ENCODE assay signal across 10 cellular contexts in genomic region chr12:510071-510825, GRCh38. TPM values are rescaled to one million over a fixed set of nuclear protein-coding genes. Genes with fewer than 3 reads are reported as not detected.
DNase-seq lines count a peak whose midpoint lies in the region; ATAC-seq and TF ChIP-seq lines count a peak whose summit lies in the region.
"Had no signal": no experiment of that assay in that cellular context is flagged by ENCODE, and none has a peak within 500 bp of the region (broad histone marks: within the 10 kb centered on the region; RNA-seq: fewer than 3 reads in every experiment).

No MANE protein-coding gene starts in this region.

- H3K27me3 Mint-ChIP-seq in neural crest cell (ENCODE audit: low read depth), result no peaks in the 10 kb centered on the region
- H3K27me3 Mint-ChIP-seq in stimulated activated naive B cell treated with anti-CD40 and anti-IgM and Interleukin-4, amounts not matched to agents 10 μg/mL and 1 μg/mL and 100 μg/mL, for 72 hours, result peaks cover 32 to 44% of the 10 kb centered on the region in 2 donors

- peak overlapping the region; percentile 75 to 83 for H3K27ac ChIP-seq in esophagus (ENCODE audit: low read depth in 2 of 2, low read length in 1 of 2)

- peaks cover 0 to 9% of the 10 kb centered on the region in 2 donors for H3K4me1 ChIP-seq in esophagus (ENCODE audit: control insufficient read depth in 2 of 2, insufficient read depth in 2 of 2, low read length in 1 of 2)

- H3K36me3 Mint-ChIP-seq in neural crest cell (ENCODE audit: low read depth), result peaks cover 4% of the 10 kb centered on the region
- H3K36me3 Mint-ChIP-seq in stimulated activated naive B cell treated with anti-CD40 and anti-IgM and Interleukin-4, amounts not matched to agents 10 μg/mL and 1 μg/mL and 100 μg/mL, for 72 hours, result no peaks in the 10 kb centered on the region
- H3K36me3 Mint-ChIP-seq: activated naive CD8-positive, alpha-beta T cell had no signal

- no peak overlapping the region for H3K4me3 ChIP-seq in esophagus (ENCODE audit: low read depth in 1 of 2, low read length in 2 of 2)

- 38 to 43% methylated on average over 12 of the region's 12 CpGs for WGBS in esophagus, 2 donors

- DNase-seq in EH (ENCODE audit: low read depth) (peak; percentile 3), NCI-H2227 treated with DMSO at 0.1 percent for 48 hours (lab: John Stamatoyannopoulos, UW) (peak; percentile 24), neural crest cell (ENCODE audit: low read depth, low spot score) (peak; percentile 22), NOMO-1 (lab: John Stamatoyannopoulos, UW; ENCODE audit: unreplicated experiment in 2 of 2) (no peak)
- DNase-seq in stimulated activated naive B cell treated with anti-CD40 and anti-IgM and Interleukin-4, amounts not matched to agents 10 μg/mL and 1 μg/mL and 100 μg/mL, for 72 hours, result no peak
- DNase-seq: stimulated activated CD4-positive, alpha-beta T cell treated with anti-CD3 and anti-CD28 coated beads, Interleukin-2, amount 100 ng/mL, for 48 hours had no signal

- no peak for ATAC-seq in stimulated activated naive B cell treated with anti-CD40 and anti-IgM and Interleukin-4, amounts not matched to agents 10 μg/mL and 1 μg/mL and 100 μg/mL, for 72 hours (replicated peaks)
- no peak for ATAC-seq in HG02981 (IDR thresholded peaks at IDR 0.05; ENCODE audit: unreplicated experiment)
- no peak for ATAC-seq in HG02678 (IDR thresholded peaks at IDR 0.05; ENCODE audit: unreplicated experiment)

- peaks cover 10% of the 10 kb centered on the region for H3K9me3 Mint-ChIP-seq in neural crest cell
- H3K9me3 Mint-ChIP-seq in stimulated activated naive B cell treated with anti-CD40 and anti-IgM and Interleukin-4, amounts not matched to agents 10 μg/mL and 1 μg/mL and 100 μg/mL, for 72 hours, result no peaks in the 10 kb centered on the region

- peaks cover 19% of the 10 kb centered on the region for H3K4me1 Mint-ChIP-seq in neural crest cell
- H3K4me1 Mint-ChIP-seq in stimulated activated naive B cell treated with anti-CD40 and anti-IgM and Interleukin-4, amounts not matched to agents 10 μg/mL and 1 μg/mL and 100 μg/mL, for 72 hours, result peaks cover 2 to 6% of the 10 kb centered on the region in 2 donors

- H3K36me3 ChIP-seq in esophagus (ENCODE audit: control insufficient read depth in 2 of 2, insufficient read depth in 2 of 2, low read length in 1 of 2), result no peaks in the 10 kb centered on the region

- H3K27me3 ChIP-seq in esophagus (ENCODE audit: control insufficient read depth in 1 of 2, insufficient read depth in 2 of 2, low read length in 2 of 2), result no peaks in the 10 kb centered on the region

- no peak for TF ChIP-seq CTCF in neural crest cell (conservative IDR thresholded peaks at IDR 0.05)

- H3K4me3 Mint-ChIP-seq in neural crest cell, result peak overlapping the region; percentile 55
- H3K4me3 Mint-ChIP-seq in stimulated activated naive B cell treated with anti-CD40 and anti-IgM and Interleukin-4, amounts not matched to agents 10 μg/mL and 1 μg/mL and 100 μg/mL, for 72 hours, result no peak overlapping the region
- H3K4me3 Mint-ChIP-seq: activated naive CD8-positive, alpha-beta T cell had no signal

- H3K9me3 ChIP-seq in esophagus (ENCODE audit: control insufficient read depth in 2 of 2, insufficient read depth in 1 of 2, low read depth in 1 of 2, low read length in 1 of 2), result no peaks in the 10 kb centered on the region

- peak overlapping the region; percentile 40 for H3K27ac Mint-ChIP-seq in neural crest cell (ENCODE audit: unreplicated experiment)
- no peak overlapping the region for H3K27ac Mint-ChIP-seq in stimulated activated naive B cell treated with anti-CD40 and anti-IgM and Interleukin-4, amounts not matched to agents 10 μg/mL and 1 μg/mL and 100 μg/mL, for 72 hours
- H3K27ac Mint-ChIP-seq: activated naive CD8-positive, alpha-beta T cell had no signal

RNA-seq across cellular contexts. Expression of gene B4GALNT3, which starts 50.5 kb away (rescaled TPM):
- 1 to 10 TPM; 8.1 to 8.9 TPM for polyA plus RNA-seq in esophagus
- 2.6 and 3.1 TPM in 2 replicates for total RNA-seq in neural crest cell

Comparison
In these comparisons a context has a peak if more than half of its experiments do, and no peak if none do; other contexts are left out.
1. DNase-seq: peak in EH (single experiment), NCI-H2227 treated with DMSO at 0.1 percent for 48 hours (single experiment) and neural crest cell (single experiment); none in stimulated activated naive B cell treated with anti-CD40 and anti-IgM and Interleukin-4, amounts not matched to agents 10 μg/mL and 1 μg/mL and 100 μg/mL, for 72 hours (single experiment) and NOMO-1 (0 of 2).